32 cellular contexts compared by ENCODE assay signal in the genomic region with DNA sequence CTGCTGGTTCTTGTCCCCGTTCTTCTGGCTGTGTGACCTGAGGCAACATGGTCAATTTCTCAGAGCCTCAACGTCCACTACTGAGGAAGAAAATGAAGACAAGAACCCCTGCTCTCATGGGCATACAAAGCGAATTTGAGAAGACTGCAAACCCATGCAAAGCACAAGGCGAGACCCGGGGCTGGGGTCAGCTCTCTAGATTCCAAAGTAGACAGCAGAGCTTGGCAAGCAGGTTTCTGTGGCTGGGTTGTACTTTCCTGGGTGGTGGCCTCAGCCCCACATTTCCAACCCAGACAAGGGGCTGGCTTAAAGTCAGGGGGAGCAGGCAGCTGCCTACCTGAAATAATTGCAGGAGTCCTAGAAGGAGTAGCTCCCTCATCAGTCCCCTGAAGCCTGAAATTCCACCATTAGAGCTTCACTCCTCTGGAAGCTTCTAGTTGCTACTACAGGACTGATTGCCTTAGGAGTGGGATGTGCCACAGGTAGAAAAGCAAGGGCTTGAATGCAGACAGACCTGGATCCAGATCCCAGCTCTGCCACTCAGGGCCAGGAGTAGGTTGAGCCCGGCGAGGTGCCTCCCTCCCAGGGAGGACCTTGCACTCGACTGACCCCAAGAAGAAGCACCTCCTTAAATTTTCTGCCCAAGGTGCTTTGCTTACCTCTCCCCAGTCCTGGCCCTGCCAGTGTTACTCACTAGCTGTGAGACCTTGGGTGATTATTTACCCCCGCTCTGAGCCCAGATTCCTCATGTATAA.
"Had no signal": no experiment of that assay in that cellular context is flagged by ENCODE, and none has a peak within 500 bp of the region (broad histone marks: within the 10 kb centered on the region; RNA-seq: fewer than 3 reads in every experiment).

No MANE protein-coding gene starts in this region.

- ATAC-seq: activated CD8-positive, alpha-beta T cell treated with anti-CD3 and anti-CD28 coated beads for 36 hours; activated naive CD4-positive, alpha-beta T cell treated with anti-CD3 and anti-CD28 coated beads, Interleukin-2, amount 50 U/mL, for 72 hours; activated T-cell treated with anti-CD3 and anti-CD28 coated beads, Interleukin-2, amount 50 U/mL, for 4 hours; activated T-cell treated with anti-CD3 and anti-CD28 coated beads, Interleukin-2, amount 50 U/mL, for 72 hours; activated T-helper 17 cell treated with anti-CD3 and anti-CD28 coated beads, Interleukin-2, amount 50 U/mL, for 72 hours; body of pancreas had no signal

- H3K27me3 ChIP-seq: adrenal gland, body of pancreas, brain microvascular endothelial cell, breast epithelium had no signal

- H3K27ac ChIP-seq: adrenal gland, body of pancreas, brain microvascular endothelial cell, breast epithelium, VCaP had no signal

- H3K4me3 ChIP-seq: adrenal gland, body of pancreas, breast epithelium had no signal

- H3K9me3 ChIP-seq: adrenal gland, body of pancreas, breast epithelium had no signal

- H3K36me3 ChIP-seq: adrenal gland, brain microvascular endothelial cell, breast epithelium had no signal

- H3K4me1 ChIP-seq: adrenal gland, body of pancreas, breast epithelium had no signal

- DNase-seq: activated B cell treated with CpG ODN at 0.5 μM for 24 hours; activated CD4-positive, alpha-beta memory T cell treated with anti-CD3 and anti-CD28 coated beads for 36 hours; activated CD4-positive, alpha-beta T cell treated with anti-CD3 and anti-CD28 coated beads for 4 hours; activated CD4-positive, alpha-beta T cell treated with anti-CD3 and anti-CD28 coated beads, Interleukin-2, amount 10 ng/mL, durations not matched to agents 24 days and 14 days; activated CD4-positive, alpha-beta T cell treated with anti-CD3 and anti-CD28 coated beads, Interleukin-2, amount 50 U/mL, for 1 hour; activated CD4-positive, alpha-beta T cell treated with anti-CD3 and anti-CD28 coated beads, Interleukin-2, amount 50 U/mL, for 4 hours; activated CD4-positive, CD25-positive, alpha-beta regulatory T cell treated with anti-CD3 and anti-CD28 coated beads, Interleukin-2, amount 50 U/mL, for 72 hours; activated CD8-positive, alpha-beta memory T cell treated with anti-CD3 and anti-CD28 coated beads, Interleukin-2, amount 50 U/mL, for 4 hours; activated CD8-positive, alpha-beta T cell treated with anti-CD3 and anti-CD28 coated beads for 36 hours; activated gamma-delta T cell treated with Interleukin-2 at 50 U/mL for 16 hours; activated naive CD4-positive, alpha-beta T cell; activated naive CD4-positive, alpha-beta T cell treated with anti-CD3 and anti-CD28 coated beads for 36 hours; activated naive CD4-positive, alpha-beta T cell treated with anti-CD3 and anti-CD28 coated beads, Interleukin-2, amount 50 U/mL, for 16 hours; activated naive CD8-positive, alpha-beta T cell treated with anti-CD3 and anti-CD28 coated beads for 36 hours; activated T-cell treated with anti-CD3 and anti-CD28 coated beads for 4 hours; activated T-cell treated with anti-CD3 and anti-CD28 coated beads, Interleukin-2, amount 50 U/mL, for 1 hour; activated T-cell treated with anti-CD3 and anti-CD28 coated beads, Interleukin-2, amount 50 U/mL, for 4 hours; activated T-cell treated with anti-CD3 and anti-CD28 coated beads, Interleukin-2, amount 50 U/mL, for 72 hours; adrenal gland; amniotic stem cell; aorta; body of pancreas; brain microvascular endothelial cell; caudate nucleus; cerebellar nuclear complex; T-helper 1 cell; T-helper 2 cell; T-helper 9 cell had no signal
